ENCODE assay signal across 1 cellular context in the genomic region with DNA sequence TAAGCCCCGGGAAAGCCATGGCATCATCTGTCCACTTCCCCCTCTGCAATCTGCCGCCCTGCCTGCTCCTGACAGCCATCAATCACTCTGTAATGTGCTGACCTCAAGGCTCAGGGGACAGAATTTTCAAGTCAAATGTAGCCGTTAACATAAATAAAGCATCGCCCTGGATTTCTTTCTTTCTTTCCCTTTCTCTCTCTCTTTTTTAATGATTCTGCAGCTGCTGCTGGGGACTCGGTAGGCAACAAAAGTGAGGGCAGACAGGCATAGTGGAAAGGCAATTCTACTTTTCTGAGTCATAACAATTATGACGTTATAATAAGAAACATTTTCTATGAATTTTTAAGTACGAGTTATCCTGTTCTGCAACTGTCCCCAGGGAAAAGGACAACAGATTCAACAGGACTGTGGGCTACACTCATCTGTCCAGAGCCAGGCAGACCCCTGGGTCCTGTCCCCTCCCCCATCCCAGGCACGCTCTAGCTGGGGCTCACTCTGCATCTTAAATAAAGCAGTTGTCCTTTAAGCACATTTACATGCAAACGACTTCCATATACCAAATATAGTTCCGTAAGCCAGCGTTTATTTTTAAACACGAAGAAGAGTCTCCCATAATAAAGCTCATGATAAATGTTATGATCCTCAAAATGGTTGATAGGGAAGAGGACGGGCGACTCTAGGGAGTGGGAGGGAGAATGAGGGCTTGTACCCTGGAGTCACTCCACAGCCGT.
TF ChIP-seq lines count a peak whose summit lies in the region.

No MANE protein-coding gene starts in this region.

TF ChIP-seq in neural cell, 6 proteins besides CTCF, POLR2A, EP300 and RAD21 (continued from another document):
- TF ChIP-seq REST (IDR thresholded peaks at IDR 0.05; ENCODE audit: borderline replicate concordance) (no peak), TAF1 (IDR thresholded peaks at IDR 0.05; ENCODE audit: low read depth) (no peak), SMC3 (conservative IDR thresholded peaks at IDR 0.05; ENCODE audit: poor library complexity) (no peak), EZH2 (IDR thresholded peaks at IDR 0.05; ENCODE audit: borderline replicate concordance, insufficient read depth, low read length, poor library complexity, severe bottlenecking) (no peak), MXI1 (conservative IDR thresholded peaks at IDR 0.05; ENCODE audit: poor library complexity, severe bottlenecking) (no peak)
